Comparison of ENCODE assay signal across 12 cellular contexts in genomic region chr2:39512941-39513340, GRCh38.
DNase-seq lines count a peak whose midpoint lies in the region; ATAC-seq and TF ChIP-seq lines count a peak whose summit lies in the region.
"Had no signal": no experiment of that assay in that cellular context is flagged by ENCODE, and none has a peak within 500 bp of the region (broad histone marks: within the 10 kb centered on the region; RNA-seq: fewer than 3 reads in every experiment).

No MANE protein-coding gene starts in this region.

- H3K27ac ChIP-seq in dorsolateral prefrontal cortex (peak overlapping the region in 51 of 59 donors; percentile 0 to 86 (median 65)), osteoblast (ENCODE audit: low read depth, low read length) (peak overlapping the region; percentile 68), RWPE1 (no peak overlapping the region)
- H3K27ac ChIP-seq: parathyroid adenoma had no signal

- no peak for ATAC-seq in stimulated activated naive CD8-positive, alpha-beta T cell treated with anti-CD3 and anti-CD28 coated beads, Interleukin-15, Interleukin-2, amounts not matched to agents 100 U/mL and 50 U/mL, for 24 hours

- no peaks in the 10 kb centered on the region for H3K9me3 Mint-ChIP-seq in stimulated activated naive CD8-positive, alpha-beta T cell treated with anti-CD3 and anti-CD28 coated beads, Interleukin-15, Interleukin-2, amounts not matched to agents 100 ng/mL and 50 ng/mL, for 24 hours

- peak overlapping the region; percentile 44 for H3K4me3 Mint-ChIP-seq in stimulated activated naive CD8-positive, alpha-beta T cell treated with anti-CD3 and anti-CD28 coated beads, Interleukin-15, Interleukin-2, amounts not matched to agents 100 ng/mL and 50 ng/mL, for 24 hours

- no peak overlapping the region for H3K4me2 ChIP-seq in osteoblast (ENCODE audit: insufficient read depth, low read length)

- H2AFZ ChIP-seq in osteoblast (ENCODE audit: low read length) = no peak overlapping the region
- H2AFZ ChIP-seq: parathyroid adenoma had no signal

- H3K27ac Mint-ChIP-seq in stimulated activated naive CD8-positive, alpha-beta T cell treated with anti-CD3 and anti-CD28 coated beads, Interleukin-15, Interleukin-2, amounts not matched to agents 100 ng/mL and 50 ng/mL, for 24 hours = peak overlapping the region; percentile 93

- POLR2A ChIA-PET in RWPE1 (lab: Yijun Ruan, JAX; ENCODE audit: low non-redundant PET) = no interaction called here

- H3K27me3 Mint-ChIP-seq in stimulated activated naive CD8-positive, alpha-beta T cell treated with anti-CD3 and anti-CD28 coated beads, Interleukin-15, Interleukin-2, amounts not matched to agents 100 ng/mL and 50 ng/mL, for 24 hours = no peaks in the 10 kb centered on the region

- H3K4me1 ChIP-seq in osteoblast (ENCODE audit: insufficient read depth, low read length) = peaks cover 47% of the 10 kb centered on the region
- H3K4me1 ChIP-seq: parathyroid adenoma had no signal

- no peak for DNase-seq in stimulated activated naive CD8-positive, alpha-beta T cell treated with anti-CD3 and anti-CD28 coated beads, Interleukin-15, Interleukin-2, amounts not matched to agents 100 U/mL and 50 U/mL, for 24 hours
- no peak for DNase-seq in dorsolateral prefrontal cortex
- no peak for DNase-seq in osteoblast (ENCODE audit: insufficient read length, low spot score, missing footprints)
- no peak for DNase-seq in NCI-H1417 (lab: John Stamatoyannopoulos, UW)
- no peak for DNase-seq in RWPE1 (ENCODE audit: low spot score)
- DNase-seq in GF-D8 (lab: John Stamatoyannopoulos, UW) = no peak
- DNase-seq in SW 1271 (lab: John Stamatoyannopoulos, UW) = no peak
- DNase-seq: activated effector memory CD4-positive, alpha-beta T cell treated with Interleukin-2 at 50 U/mL for 16 hours; cortex of kidney; SIG-M5 had no signal

- TF ChIP-seq CTCF in dorsolateral prefrontal cortex (IDR thresholded peaks at IDR 0.05 in 54 of 56, conservative IDR thresholded peaks at IDR 0.05 in 2 of 56; ENCODE audit: low read depth in 1 of 56, partially characterized antibody in 56 of 56) (no peak), osteoblast (IDR thresholded peaks at IDR 0.05; ENCODE audit: extremely low read depth, low read depth, low read length) (no peak), RWPE1 (conservative IDR thresholded peaks at IDR 0.05; ENCODE audit: low read depth) (no peak)

- CTCF ChIA-PET in RWPE1 (lab: Yijun Ruan, JAX) = interaction anchor here (1.3 kb wide), 1 partner anchor 217 kb away, joined by 5 read pairs; no protein-coding TSS in a partner anchor

- H3K79me2 ChIP-seq in osteoblast (ENCODE audit: insufficient read depth, low read length) = no peaks in the 10 kb centered on the region
- H3K79me2 ChIP-seq: parathyroid adenoma had no signal

- no peaks in the 10 kb centered on the region for H3K27me3 ChIP-seq in dorsolateral prefrontal cortex
- H3K27me3 ChIP-seq in osteoblast (ENCODE audit: insufficient read depth, low read length) = no peaks in the 10 kb centered on the region

- H3K9me3 ChIP-seq in osteoblast (ENCODE audit: low read depth, low read length) = no peaks in the 10 kb centered on the region

- no peak overlapping the region for H3K4me3 ChIP-seq in dorsolateral prefrontal cortex
- no peak overlapping the region for H3K4me3 ChIP-seq in osteoblast (ENCODE audit: insufficient read depth, low read length)

- no peaks in the 10 kb centered on the region for H4K20me1 ChIP-seq in osteoblast (ENCODE audit: insufficient read depth, low read length)

- peaks cover 53% of the 10 kb centered on the region for H3K4me1 Mint-ChIP-seq in stimulated activated naive CD8-positive, alpha-beta T cell treated with anti-CD3 and anti-CD28 coated beads, Interleukin-15, Interleukin-2, amounts not matched to agents 100 ng/mL and 50 ng/mL, for 24 hours (ENCODE audit: low read depth)

- H3K36me3 ChIP-seq in osteoblast (ENCODE audit: insufficient read depth, low read length) = no peaks in the 10 kb centered on the region

- intact Hi-C loops in dorsolateral prefrontal cortex (cut with DNase I) = loop anchor here (2.0 to 10.0 kb wide), 7 partner anchors 76 to 222 kb away; partner anchors contain the start of genes MAP4K3 (in 2 of the 2) and TMEM178A (in 1 of the 2)

- no peaks in the 10 kb centered on the region for H3K36me3 Mint-ChIP-seq in stimulated activated naive CD8-positive, alpha-beta T cell treated with anti-CD3 and anti-CD28 coated beads, Interleukin-15, Interleukin-2, amounts not matched to agents 100 ng/mL and 50 ng/mL, for 24 hours (ENCODE audit: low read depth)
